ENCODE assay signal across 8 cellular contexts in genomic region chr19:38852231-38853044, GRCh38. TPM values are rescaled to one million over a fixed set of nuclear protein-coding genes. Genes with fewer than 3 reads are reported as not detected.
DNase-seq lines count a peak whose midpoint lies in the region; ATAC-seq and TF ChIP-seq lines count a peak whose summit lies in the region.

No MANE protein-coding gene starts in this region.

- POLR2A ChIA-PET in Panc1 (lab: Charles Lee) = interaction anchor here (0.6 to 1.9 kb wide), 5 partner anchors 11 to 215 kb away, joined by 3 to 8 read pairs (median 3); partner anchors contain the start of genes ECH1, NFKBIB and SIRT2

- H3K4me3 ChIP-seq in Panc1 (ENCODE audit: low read depth in 2 of 2, low read length in 2 of 2) (peak overlapping the region; percentile 61 to 82), tibial artery (peak overlapping the region; percentile 58 to 77)

- DNase-seq in NCI-H345 (lab: John Stamatoyannopoulos, UW) = peak; percentile 56
- no peak for DNase-seq in NCI-H345 treated with DMSO at 0.1 percent for 48 hours (lab: John Stamatoyannopoulos, UW; ENCODE audit: unreplicated experiment)
- no peak for DNase-seq in Panc1 (ENCODE audit: low read depth, low spot score)
- peak; percentile 49 for DNase-seq in activated T-helper 9 cell treated with anti-CD3 and anti-CD28 coated beads, Interleukin-2, amount 50 U/mL, for 16 hours (ENCODE audit: low read depth)
- DNase-seq in fibroblast of peridontal ligament (ENCODE audit: extremely low read depth) = peak; percentile 64
- peak; percentile 57 to 83 for DNase-seq in tibial artery

- peak; percentile 5 for ATAC-seq in Panc1
- ATAC-seq in HG03097 (IDR thresholded peaks at IDR 0.05; ENCODE audit: low FRiP score, unreplicated experiment) = no peak

- peak overlapping the region; percentile 90 to 99 (median 96) for H3K27ac Mint-ChIP-seq in nephron

- peaks cover 27% of the 10 kb centered on the region for H3K4me1 Mint-ChIP-seq in nephron

- BruUV-seq in Panc1 (replicated peaks; lab: Mats Ljungman, UMichigan) = no TSS peak

- intact Hi-C loops in Panc1 (cut with micrococcal nuclease; ENCODE audit: unreplicated experiment) = loop anchor here (5.0 to 10.0 kb wide), 2 partner anchors 45 to 348 kb away; partner anchors contain the start of genes NFKBIB and SIRT2
- intact Hi-C loops in tibial artery (cut with DNase I; ENCODE audit: low total_unique reads) = no loop called here

- H3K4me3 Mint-ChIP-seq in nephron = peak overlapping the region; percentile 92 to 96 (median 93)

- CTCF ChIA-PET in Panc1 (lab: Charles Lee) = interaction anchor here (0.5 to 1.8 kb wide), 5 partner anchors 13 to 546 kb away, joined by 3 to 7 read pairs (median 7); partner anchors contain the start of genes MRPS12 and SARS2

- H3K36me3 ChIP-seq in Panc1 (ENCODE audit: control insufficient read depth, insufficient read depth, low read length) = peaks cover 9% of the 10 kb centered on the region
- H3K36me3 ChIP-seq in tibial artery = peaks cover 2 to 6% (median 2%) of the 10 kb centered on the region in 3 donors

- peaks cover 16% of the 10 kb centered on the region for H3K36me3 Mint-ChIP-seq in nephron (ENCODE audit: low read depth)

- H3K27me3 Mint-ChIP-seq in nephron (ENCODE audit: low read depth) = peaks cover 11% of the 10 kb centered on the region

- TF ChIP-seq CTCF in Panc1 (IDR thresholded peaks at IDR 0.05) (no peak), nephron (IDR thresholded peaks at IDR 0.05; ENCODE audit: unreplicated experiment in 3 of 3) (no peak), tibial artery (IDR thresholded peaks at IDR 0.05) (no peak)

- no peaks in the 10 kb centered on the region for H3K27me3 ChIP-seq in Panc1 (ENCODE audit: control insufficient read depth, insufficient read depth, low read length)
- no peaks in the 10 kb centered on the region for H3K27me3 ChIP-seq in tibial artery

- H3K9me3 Mint-ChIP-seq in nephron = peaks cover 3% of the 10 kb centered on the region

- in situ Hi-C loops in Panc1 (cut with HindIII; ENCODE audit: low pct_unique_long_range_greater_than_20kb, low sequenced_read_pairs) = no loop called here

- H3K4me1 ChIP-seq in Panc1 (ENCODE audit: control insufficient read depth, insufficient read depth, low read length) = peaks cover 31% of the 10 kb centered on the region
- peaks cover 0 to 35% (median 25%) of the 10 kb centered on the region in 4 donors for H3K4me1 ChIP-seq in tibial artery

- no peaks in the 10 kb centered on the region for H3K9me3 ChIP-seq in Panc1 (ENCODE audit: control insufficient read depth, insufficient read depth, low read depth, low read length)
- no peaks in the 10 kb centered on the region for H3K9me3 ChIP-seq in tibial artery

- peak overlapping the region; percentile 99 for H3K27ac ChIP-seq in Panc1 (ENCODE audit: low read length)
- H3K27ac ChIP-seq in tibial artery = peak overlapping the region; percentile 91 to 97

RNA-seq across cellular contexts. Expression of gene HNRNPL, which starts 2.7 kb away (rescaled TPM):
- 749 TPM for total RNA-seq in Panc1 (2021; ENCODE audit: unreplicated experiment)
- 460 TPM for polyA plus RNA-seq in Panc1 (2012; ENCODE audit: insufficient read length)

RNA-seq across cellular contexts. Expression of gene ECH1, which starts 20.8 kb away (rescaled TPM):
- total RNA-seq in Panc1 (2021; ENCODE audit: unreplicated experiment) = 945 TPM
- polyA plus RNA-seq in Panc1 (2012; ENCODE audit: insufficient read length) = 2,203 TPM

RNA-seq across cellular contexts. Expression of gene RINL, which starts 25.6 kb away (rescaled TPM):
- total RNA-seq in Panc1 (2021; ENCODE audit: unreplicated experiment) = 1.3 TPM
- 1.6 TPM for polyA plus RNA-seq in Panc1 (2012; ENCODE audit: insufficient read length)

RNA-seq across cellular contexts. Expression of gene LGALS4, which starts 39.7 kb away (rescaled TPM):
- 3.9 TPM for total RNA-seq in Panc1 (2021; ENCODE audit: unreplicated experiment)
- polyA plus RNA-seq in Panc1 (2012; ENCODE audit: insufficient read length) = 7.6 TPM

RNA-seq across cellular contexts. Expression of gene SIRT2, which starts 47.0 kb away (rescaled TPM):
- total RNA-seq in Panc1 (2021; ENCODE audit: unreplicated experiment) = 162 TPM
- 240 TPM for polyA plus RNA-seq in Panc1 (2012; ENCODE audit: insufficient read length)

Comparison
In these comparisons a context has a peak if more than half of its experiments do, and no peak if none do; other contexts are left out.
1. DNase-seq: peak in NCI-H345 (single experiment), activated T-helper 9 cell treated with anti-CD3 and anti-CD28 coated beads, Interleukin-2, amount 50 U/mL, for 16 hours (single experiment), fibroblast of peridontal ligament (single experiment) and tibial artery (2 of 2); none in NCI-H345 treated with DMSO at 0.1 percent for 48 hours (single experiment) and Panc1 (single experiment).